20 cellular contexts compared by ENCODE assay signal in the genomic region with DNA sequence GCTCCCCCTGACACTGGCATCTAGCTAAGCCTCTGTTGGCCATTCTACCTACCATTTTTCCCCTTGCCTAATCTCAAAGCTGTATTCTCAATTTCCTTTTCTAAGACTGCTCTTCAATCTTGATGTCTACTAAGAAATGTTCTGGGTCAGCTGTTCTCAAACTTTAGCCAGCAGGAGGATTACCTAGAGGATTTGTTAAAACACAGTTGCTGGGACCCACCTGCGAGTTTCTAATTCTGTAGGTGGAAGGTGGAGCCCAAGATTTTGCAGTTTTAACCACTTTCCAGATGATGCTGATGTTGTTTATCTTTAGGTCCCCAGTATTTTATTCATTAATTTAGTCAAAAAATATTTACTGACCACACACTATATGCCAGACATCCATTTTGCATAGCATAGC. TPM values are rescaled to one million over a fixed set of nuclear protein-coding genes. Genes with fewer than 3 reads are reported as not detected.
"Had no signal": no experiment of that assay in that cellular context is flagged by ENCODE, and none has a peak within 500 bp of the region (broad histone marks: within the 10 kb centered on the region; RNA-seq: fewer than 3 reads in every experiment).

No MANE protein-coding gene starts in this region.

- H3K27ac ChIP-seq: esophagus squamous epithelium, heart right ventricle, neural progenitor cell, psoas muscle, stomach, upper lobe of right lung, WERI-Rb-1 had no signal

- H3K27me3 ChIP-seq: esophagus squamous epithelium, heart right ventricle, neural progenitor cell, stomach, upper lobe of right lung had no signal

- H3K36me3 ChIP-seq: esophagus squamous epithelium, heart right ventricle, neural progenitor cell, stomach, upper lobe of right lung, WERI-Rb-1 had no signal

- DNase-seq: activated CD4-positive, alpha-beta T cell treated with anti-CD3 and anti-CD28 coated beads, Interleukin-2, amount 50 U/mL, for 4 hours; activated gamma-delta T cell treated with Interleukin-2 at 50 U/mL for 16 hours; effector CD8-positive, alpha-beta T cell; esophagus squamous epithelium; heart right ventricle; immature natural killer cell; kidney glomerular epithelial cell; left ventricle myocardium superior; naive thymus-derived CD4-positive, alpha-beta T cell; psoas muscle; right cardiac atrium; stimulated activated CD4-positive, alpha-beta T cell treated with anti-CD3 and anti-CD28 coated beads, Interleukin-15, amount 100 ng/mL, for 24 hours; stimulated activated CD4-positive, alpha-beta T cell treated with anti-CD3 and anti-CD28 coated beads, Interleukin-4, amount 100 ng/mL, for 1 hour; stomach; upper lobe of right lung; WERI-Rb-1 had no signal

- H2AFZ ChIP-seq: neural progenitor cell had no signal

- H3K4me2 ChIP-seq: neural progenitor cell had no signal

- H3K4me1 ChIP-seq: psoas muscle, upper lobe of right lung had no signal

- H3K9me3 ChIP-seq: esophagus squamous epithelium, heart right ventricle, psoas muscle, stomach, upper lobe of right lung had no signal

- ATAC-seq: heart right ventricle; left ventricle myocardium superior; naive thymus-derived CD4-positive, alpha-beta T cell; psoas muscle; right cardiac atrium; stimulated activated effector memory CD8-positive, alpha-beta T cell treated with anti-CD3 and anti-CD28 coated beads, Interleukin-12 subunit alpha, Interleukin-12 subunit beta, amount 100 ng/mL, for 72 hours; upper lobe of right lung had no signal

- H3K4me3 ChIP-seq: esophagus squamous epithelium, heart right ventricle, neural progenitor cell, psoas muscle, stomach, upper lobe of right lung had no signal

- H3K9ac ChIP-seq: neural progenitor cell had no signal

- FAIRE-seq: bronchial epithelial cell, endothelial cell of umbilical vein had no signal

RNA-seq across cellular contexts. Expression of gene ARHGAP42, which starts 9.3 kb away (rescaled TPM):
- polyA plus RNA-seq: naive thymus-derived CD4-positive, alpha-beta T cell had no signal
